ENCODE assay signal across 8 cellular contexts in the genomic region with DNA sequence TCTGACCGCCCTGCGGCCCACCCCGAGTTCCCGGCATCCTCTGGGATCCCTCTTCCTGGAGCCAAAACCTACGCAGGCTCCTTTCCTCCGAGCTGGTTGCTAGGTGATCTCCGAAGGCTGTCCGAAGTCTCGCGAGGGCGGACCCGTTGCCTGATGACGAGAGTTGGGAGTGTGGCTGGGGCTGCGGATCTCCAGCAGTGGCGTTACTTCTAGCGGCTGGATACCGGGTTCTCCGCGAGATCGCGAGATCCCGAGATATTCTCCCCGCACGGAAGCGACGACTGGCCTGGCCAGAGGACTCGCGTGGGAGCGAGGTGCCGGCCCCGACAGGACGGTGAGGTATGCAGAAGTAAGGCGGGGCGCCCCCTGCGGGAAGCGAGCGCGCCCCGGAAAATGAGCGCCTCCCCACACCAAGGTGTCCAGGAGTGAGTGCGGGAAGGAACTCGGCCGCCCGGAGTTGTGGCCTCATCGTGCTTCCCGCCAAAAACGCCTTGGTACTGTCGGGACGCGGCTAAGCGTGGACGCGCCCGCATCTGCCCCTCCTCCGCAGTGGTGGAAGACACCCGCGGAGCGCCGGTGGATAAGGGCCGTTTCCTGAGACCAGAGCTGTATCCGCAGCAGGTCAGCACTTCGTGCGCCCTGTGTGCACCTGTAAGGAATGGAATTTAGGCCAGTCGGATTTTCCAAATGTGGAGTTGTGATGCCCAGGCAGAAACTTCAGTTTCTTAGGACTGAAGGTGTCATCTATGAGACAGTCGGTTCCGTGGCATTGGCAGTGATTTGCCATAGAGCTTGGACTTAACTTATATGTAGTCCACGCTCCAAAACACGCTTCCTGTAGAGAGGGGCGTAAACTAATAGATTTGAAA. TPM values are rescaled to one million over a fixed set of nuclear protein-coding genes. Genes with fewer than 3 reads are reported as not detected.
A peak's percentile ranks its signal among the peaks of the same experiment; 100 is the strongest.
DNase-seq lines count a peak whose midpoint lies in the region; ATAC-seq and TF ChIP-seq lines count a peak whose summit lies in the region.

A gene (plus strand): TSS at position 146 of the 869 bp plus-strand sequence. CDS start 1,426 bp downstream, outside the sequence.

- no peaks in the 10 kb centered on the region for H3K4me1 ChIP-seq in trophoblast cell (ENCODE audit: control insufficient read depth in 1 of 2, insufficient read depth in 2 of 2, low read length in 2 of 2)

- H2BK5ac ChIP-seq in trophoblast cell (ENCODE audit: low read depth, low read length, poor library complexity): peak within 1 kb of the TSS; percentile 43

- H3K79me2 ChIP-seq in trophoblast cell (ENCODE audit: control insufficient read depth, insufficient read depth, low read length, poor library complexity): no peaks in the 10 kb centered on the region

- H3K4ac ChIP-seq in trophoblast cell (ENCODE audit: low read depth, low read length): peak within 1 kb of the TSS; percentile 59

- no peak within 1 kb of the TSS for H2BK12ac ChIP-seq in trophoblast cell (ENCODE audit: low read length)

- H3K4me1 Mint-ChIP-seq in activated naive CD8-positive, alpha-beta T cell treated with anti-CD3 and anti-CD28 coated beads, Interleukin-2, amount 50 U/mL, for 24 hours: peaks cover 40% of the 10 kb centered on the region
- H3K4me1 Mint-ChIP-seq in type B pancreatic cell (ENCODE audit: unreplicated experiment): peaks cover 22% of the 10 kb centered on the region

- H3K27me3 Mint-ChIP-seq in activated naive CD8-positive, alpha-beta T cell treated with anti-CD3 and anti-CD28 coated beads, Interleukin-2, amount 50 U/mL, for 24 hours: no peaks in the 10 kb centered on the region
- no peaks in the 10 kb centered on the region for H3K27me3 Mint-ChIP-seq in type B pancreatic cell

- H4K12ac ChIP-seq in trophoblast cell (ENCODE audit: low read depth, low read length): peak within 1 kb of the TSS; percentile 92

- H2AFZ ChIP-seq in trophoblast cell (ENCODE audit: insufficient read depth, low read length, poor library complexity): peak within 1 kb of the TSS; percentile 82

- peak within 1 kb of the TSS; percentile 86 for H3K4me3 ChIP-seq in GM12865 (ENCODE audit: low read depth, low read length)
- H3K4me3 ChIP-seq in trophoblast cell (ENCODE audit: low read depth, low read length): peak within 1 kb of the TSS; percentile 81

- peak within 1 kb of the TSS; percentile 83 for H3K14ac ChIP-seq in trophoblast cell (ENCODE audit: low read length)

- no peak within 1 kb of the TSS for H2AK5ac ChIP-seq in trophoblast cell (ENCODE audit: low read length)

- H3K9me3 Mint-ChIP-seq in activated naive CD8-positive, alpha-beta T cell treated with anti-CD3 and anti-CD28 coated beads, Interleukin-2, amount 50 U/mL, for 24 hours: no peaks in the 10 kb centered on the region
- no peaks in the 10 kb centered on the region for H3K9me3 Mint-ChIP-seq in type B pancreatic cell

- H3K18ac ChIP-seq in trophoblast cell (ENCODE audit: low read length): peak within 1 kb of the TSS; percentile 68

- peaks cover 6% of the 10 kb centered on the region for H3K79me1 ChIP-seq in trophoblast cell (ENCODE audit: low read length)

- peak within 1 kb of the TSS; percentile 84 for H3K9ac ChIP-seq in trophoblast cell (ENCODE audit: low read length)

- no CpG with 5 or more reads among the region's 69 CpGs for WGBS in trophoblast cell (ENCODE audit: extremely low coverage, insufficient coverage, insufficient read length)

- peak within 1 kb of the TSS; percentile 93 for H3K4me3 Mint-ChIP-seq in activated naive CD8-positive, alpha-beta T cell treated with anti-CD3 and anti-CD28 coated beads, Interleukin-2, amount 50 U/mL, for 24 hours
- H3K4me3 Mint-ChIP-seq in type B pancreatic cell: peak within 1 kb of the TSS; percentile 97

- no peaks in the 10 kb centered on the region for H3K27me3 ChIP-seq in trophoblast cell (ENCODE audit: insufficient read depth, low read length)

- peak within 1 kb of the TSS; percentile 78 for H3K4me2 ChIP-seq in trophoblast cell (ENCODE audit: low read length)

- peaks cover 19% of the 10 kb centered on the region for H3K36me3 Mint-ChIP-seq in activated naive CD8-positive, alpha-beta T cell treated with anti-CD3 and anti-CD28 coated beads, Interleukin-2, amount 50 U/mL, for 24 hours (ENCODE audit: low read depth)
- H3K36me3 Mint-ChIP-seq in type B pancreatic cell: peaks cover 21% of the 10 kb centered on the region

- H3K36me3 ChIP-seq in trophoblast cell (ENCODE audit: control insufficient read depth in 1 of 2, insufficient read depth in 2 of 2, low read length in 2 of 2): no peaks in the 10 kb centered on the region

- no peak within 1 kb of the TSS for H3K23ac ChIP-seq in trophoblast cell (ENCODE audit: low read length)

- H3K9me3 ChIP-seq in trophoblast cell (ENCODE audit: insufficient read depth, low read depth, low read length): no peaks in the 10 kb centered on the region

- peak; percentile 96 for DNase-seq in GM12865 (ENCODE audit: low read depth)
- peak; percentile 95 for DNase-seq in NCI-H1105 (lab: John Stamatoyannopoulos, UW)
- peak; percentile 82 for DNase-seq in SKM-1 treated with dmso at 0.1 percent for 144 hours (lab: John Stamatoyannopoulos, UW; ENCODE audit: unreplicated experiment)
- DNase-seq in activated naive CD8-positive, alpha-beta T cell treated with anti-CD3 and anti-CD28 coated beads, Interleukin-2, amount 50 U/mL, for 24 hours: peak; percentile 89
- DNase-seq in cardiac septum (ENCODE audit: low spot score): peak; percentile 96
- peak; percentile 69 to 84 for DNase-seq in trophoblast cell
- peak; percentile 95 for DNase-seq in type B pancreatic cell (ENCODE audit: extremely low spot score, unreplicated experiment)

- peak; percentile 69 for TF ChIP-seq CTCF in GM12865 (IDR thresholded peaks at IDR 0.05; ENCODE audit: insufficient read depth, low read depth, low read length, missing control alignments)
- peak; percentile 64 for TF ChIP-seq CTCF in type B pancreatic cell (conservative IDR thresholded peaks at IDR 0.05)

- intact Hi-C loops in cardiac septum (cut with DNase I): loop anchor here (1.0 to 5.0 kb wide), 2 partner anchors 161 to 184 kb away; a partner anchor contains a TSS

- peak within 1 kb of the TSS; percentile 97 for H4K8ac ChIP-seq in trophoblast cell (ENCODE audit: low read depth, low read length)

- H3K27ac Mint-ChIP-seq in activated naive CD8-positive, alpha-beta T cell treated with anti-CD3 and anti-CD28 coated beads, Interleukin-2, amount 50 U/mL, for 24 hours: peak within 1 kb of the TSS; percentile 94
- H3K27ac Mint-ChIP-seq in type B pancreatic cell: peak within 1 kb of the TSS; percentile 95

- peak within 1 kb of the TSS; percentile 76 for H2BK120ac ChIP-seq in trophoblast cell (ENCODE audit: insufficient read depth, low read length, poor library complexity)

- peak within 1 kb of the TSS; percentile 67 for H4K91ac ChIP-seq in trophoblast cell (ENCODE audit: low read depth, low read length)

- H3K27ac ChIP-seq in trophoblast cell (ENCODE audit: low read depth, low read length): peak within 1 kb of the TSS; percentile 48

- ATAC-seq in HG02642 (IDR thresholded peaks at IDR 0.05; ENCODE audit: poor library complexity, unreplicated experiment): peak; percentile 92
- peak; percentile 97 for ATAC-seq in activated naive CD8-positive, alpha-beta T cell treated with anti-CD3 and anti-CD28 coated beads, Interleukin-2, amount 50 U/mL, for 24 hours

RNA-seq across cellular contexts. Expression of the gene that starts here (rescaled TPM):
- 1.4 TPM for total RNA-seq in cardiac septum
- polyA plus RNA-seq in trophoblast cell (2013): 0.60 and 0.75 TPM in 2 replicates
- 2.4 and 3.2 TPM in 2 replicates for total RNA-seq in type B pancreatic cell (ENCODE audit: low replicate concordance)

Comparison
In these comparisons a context has a peak if more than half of its experiments do, and no peak if none do; other contexts are left out.
1. Peak in every context shown above with its lines: DNase-seq, ATAC-seq, H3K4me3 ChIP-seq and H3K27ac ChIP-seq.